ENCODE assay signal across 15 cellular contexts in genomic region chr7:8143151-8143874, GRCh38.
DNase-seq lines count a peak whose midpoint lies in the region; ATAC-seq, FAIRE-seq and TF ChIP-seq lines count a peak whose summit lies in the region.
"Had no signal": no experiment of that assay in that cellular context is flagged by ENCODE, and none has a peak within 500 bp of the region (broad histone marks: within the 10 kb centered on the region; RNA-seq: fewer than 3 reads in every experiment).

No MANE protein-coding gene starts in this region.

- no peaks in the 10 kb centered on the region for H3K9me2 ChIP-seq in OCI-LY7 (ENCODE audit: insufficient read depth, low read length)

- FAIRE-seq in GM12878 (lab: Jason Lieb, UNC): peak; percentile 81
- FAIRE-seq in urothelium cell line (lab: Jason Lieb, UNC): peak; percentile 23
- FAIRE-seq: H54 had no signal

- ATAC-seq in HG03095 (IDR thresholded peaks at IDR 0.05; ENCODE audit: unreplicated experiment) (peak; percentile 61), GM12878 (peak; percentile 86)
- ATAC-seq: SK-N-SH treated with all-trans-retinoic acid at 6 μM for 48 hours had no signal

- SMC1A ChIA-PET in GM12878 (lab: Charles Lee; ENCODE audit: uncharacterized antibody, unreplicated experiment): interaction anchor here (0.9 to 2.5 kb wide), 17 partner anchors 9 to 403 kb away, joined by 3 to 17 read pairs (median 4); no protein-coding TSS in a partner anchor

- WGBS in GM12878 (ENCODE audit: insufficient coverage, insufficient replicate concordance, low lambda C conversion rate, missing lambda C conversion rate): 56% methylated on average over 6 of the region's 6 CpGs

- peak overlapping the region; percentile 55 for H3K27ac ChIP-seq in GM12878 (ENCODE audit: control insufficient read depth, insufficient read depth)
- no peak overlapping the region for H3K27ac ChIP-seq in OCI-LY7 (ENCODE audit: low read depth, low read length, poor library complexity, severe bottlenecking)
- H3K27ac ChIP-seq: sigmoid colon, tibial nerve had no signal

- BruUV-seq in GM12878 (replicated peaks; lab: Mats Ljungman, UMichigan) (no TSS peak), OCI-LY7 (replicated peaks; lab: Mats Ljungman, UMichigan) (no TSS peak)

- H3K4me3 ChIP-seq in GM12878 (no peak overlapping the region), OCI-LY7 (ENCODE audit: low read depth, low read length, poor library complexity, severe bottlenecking) (no peak overlapping the region)
- H3K4me3 ChIP-seq: sigmoid colon, tibial nerve had no signal

- intact Hi-C loops in GM12878 (cut with micrococcal nuclease; ENCODE audit: unreplicated experiment) (no loop called here), OCI-LY7 (cut with micrococcal nuclease; ENCODE audit: unreplicated experiment) (no loop called here)

- H3K79me2 ChIP-seq in GM12878 (ENCODE audit: control insufficient read depth, insufficient read depth, low read length) (no peaks in the 10 kb centered on the region), OCI-LY7 (ENCODE audit: insufficient read depth, low read depth, low read length) (no peaks in the 10 kb centered on the region)

- TF ChIP-seq CTCF in GM12878 (IDR thresholded peaks at IDR 0.05 in 2 of 3, conservative IDR thresholded peaks at IDR 0.05 in 1 of 3; ENCODE audit: control insufficient read depth in 2 of 3, extremely low read depth in 1 of 3, insufficient read depth in 1 of 3, low read depth in 3 of 3, low read length in 3 of 3) (no peak), OCI-LY7 (conservative IDR thresholded peaks at IDR 0.05; ENCODE audit: low read length) (no peak)

- H2AFZ ChIP-seq in GM12878 (ENCODE audit: control insufficient read depth, low read depth, low read length): peak overlapping the region; percentile 21
- no peak overlapping the region for H2AFZ ChIP-seq in OCI-LY7 (ENCODE audit: low read length)

- peak overlapping the region; percentile 3 for H3K9ac ChIP-seq in GM12878 (ENCODE audit: control insufficient read depth, insufficient read depth, low read length)

- H3K9me3 ChIP-seq in GM12878 (replicated peaks; ENCODE audit: control insufficient read depth, insufficient read depth, low read length) (no peaks in the 10 kb centered on the region), OCI-LY7 (ENCODE audit: low read length) (no peaks in the 10 kb centered on the region)
- H3K9me3 ChIP-seq: sigmoid colon, tibial nerve had no signal

- RAD21 ChIA-PET in GM12878 (lab: Charles Lee; ENCODE audit: unreplicated experiment): interaction anchor here (0.8 to 2.6 kb wide), 8 partner anchors 8 to 462 kb away, joined by 3 to 17 read pairs (median 6); no protein-coding TSS in a partner anchor

- no peaks in the 10 kb centered on the region for H3K36me3 ChIP-seq in GM12878 (ENCODE audit: control insufficient read depth in 2 of 2, insufficient read depth in 2 of 2, low read length in 1 of 2)
- no peaks in the 10 kb centered on the region for H3K36me3 ChIP-seq in OCI-LY7 (ENCODE audit: insufficient read depth, low read length)
- H3K36me3 ChIP-seq: sigmoid colon, tibial nerve had no signal

- no peaks in the 10 kb centered on the region for H4K20me1 ChIP-seq in GM12878 (ENCODE audit: control insufficient read depth, insufficient read depth)
- no peaks in the 10 kb centered on the region for H4K20me1 ChIP-seq in OCI-LY7 (ENCODE audit: insufficient read depth, low read length)

- 0 out of 2 replicates have a peak, but pooled peaks have one; percentile 3 for TF ChIP-seq RAD21 in GM12878 (IDR thresholded peaks at IDR 0.05; ENCODE audit: insufficient read depth, low read depth, low read length)

- peak; percentile 39 for DNase-seq in stimulated activated CD4-positive, alpha-beta T cell treated with anti-CD3 and anti-CD28 coated beads, Interleukin-15, amount 100 ng/mL, for 24 hours
- no peak for DNase-seq in stimulated activated CD4-positive, alpha-beta T cell treated with anti-CD3 and anti-CD28 coated beads, Interleukin-12 subunit alpha, Interleukin-12 subunit beta, amount 100 ng/mL, for 4 hours
- DNase-seq in GM12878 (ENCODE audit: low read depth, low spot score) (no peak), urothelium cell line (ENCODE audit: low spot score) (no peak), SK-N-DZ (ENCODE audit: low spot score) (no peak), activated gamma-delta T cell treated with Interleukin-2 at 50 U/mL for 16 hours (no peak), OCI-LY7 (ENCODE audit: low spot score) (no peak)
- DNase-seq: activated CD4-positive, alpha-beta T cell treated with anti-CD3 and anti-CD28 coated beads for 48 hours; DMS79 treated with DMSO at 0.1 percent for 48 hours; NCI-H1105; sigmoid colon had no signal

- in situ Hi-C loops in GM12878 (cut with MboI): loop anchor here (25.0 kb wide), 1 partner anchor 1881 kb away; the partner anchor contains the start of gene CYTH3

- POLR2A ChIA-PET in GM12878 (lab: Charles Lee) (interaction anchor here (0.7 to 1.7 kb wide), 7 partner anchors 9 to 35 kb away, joined by 3 to 9 read pairs (median 4); no protein-coding TSS in a partner anchor), OCI-LY7 (lab: Charles Lee) (interaction anchor here (0.6 to 0.9 kb wide), 3 partner anchors 25 to 65 kb away, joined by 3 read pairs; no protein-coding TSS in a partner anchor)

- CTCF ChIA-PET in GM12878 (lab: Yijun Ruan, JAX) (interaction anchor here (0.6 to 2.1 kb wide), 6 partner anchors 10 to 1793 kb away, joined by 3 to 9 read pairs (median 4); no protein-coding TSS in a partner anchor), OCI-LY7 (lab: Charles Lee; ENCODE audit: unreplicated experiment) (no interaction called here)

- H3K4me1 ChIP-seq in GM12878 (ENCODE audit: control insufficient read depth, insufficient read depth, low read length) (peaks cover 12% of the 10 kb centered on the region), OCI-LY7 (ENCODE audit: insufficient read depth, low read length, poor library complexity, severe bottlenecking) (no peaks in the 10 kb centered on the region)
- H3K4me1 ChIP-seq: sigmoid colon, tibial nerve had no signal

- H3K4me2 ChIP-seq in GM12878 (ENCODE audit: control insufficient read depth, insufficient read depth) (no peak overlapping the region), OCI-LY7 (ENCODE audit: low read length) (no peak overlapping the region)

- TF ChIP-seq EP300 in GM12878 (IDR thresholded peaks at IDR 0.05; ENCODE audit: borderline replicate concordance in 1 of 2, control insufficient read depth in 1 of 2, low read depth in 2 of 2, low read length in 2 of 2): no peak

- no peak for TF ChIP-seq POLR2A in GM12878 (IDR thresholded peaks at IDR 0.05; ENCODE audit: low read depth, low read length)

- H3K27me3 ChIP-seq in GM12878 (replicated peaks in 1 of 2; ENCODE audit: control insufficient read depth in 2 of 2, insufficient read depth in 2 of 2, low read length in 1 of 2): no peaks in the 10 kb centered on the region
- H3K27me3 ChIP-seq: sigmoid colon, tibial nerve had no signal

TF ChIP-seq in GM12878, 131 proteins besides CTCF, POLR2A, EP300 and RAD21 (continues in another document):
- TF ChIP-seq, protein P1, sequence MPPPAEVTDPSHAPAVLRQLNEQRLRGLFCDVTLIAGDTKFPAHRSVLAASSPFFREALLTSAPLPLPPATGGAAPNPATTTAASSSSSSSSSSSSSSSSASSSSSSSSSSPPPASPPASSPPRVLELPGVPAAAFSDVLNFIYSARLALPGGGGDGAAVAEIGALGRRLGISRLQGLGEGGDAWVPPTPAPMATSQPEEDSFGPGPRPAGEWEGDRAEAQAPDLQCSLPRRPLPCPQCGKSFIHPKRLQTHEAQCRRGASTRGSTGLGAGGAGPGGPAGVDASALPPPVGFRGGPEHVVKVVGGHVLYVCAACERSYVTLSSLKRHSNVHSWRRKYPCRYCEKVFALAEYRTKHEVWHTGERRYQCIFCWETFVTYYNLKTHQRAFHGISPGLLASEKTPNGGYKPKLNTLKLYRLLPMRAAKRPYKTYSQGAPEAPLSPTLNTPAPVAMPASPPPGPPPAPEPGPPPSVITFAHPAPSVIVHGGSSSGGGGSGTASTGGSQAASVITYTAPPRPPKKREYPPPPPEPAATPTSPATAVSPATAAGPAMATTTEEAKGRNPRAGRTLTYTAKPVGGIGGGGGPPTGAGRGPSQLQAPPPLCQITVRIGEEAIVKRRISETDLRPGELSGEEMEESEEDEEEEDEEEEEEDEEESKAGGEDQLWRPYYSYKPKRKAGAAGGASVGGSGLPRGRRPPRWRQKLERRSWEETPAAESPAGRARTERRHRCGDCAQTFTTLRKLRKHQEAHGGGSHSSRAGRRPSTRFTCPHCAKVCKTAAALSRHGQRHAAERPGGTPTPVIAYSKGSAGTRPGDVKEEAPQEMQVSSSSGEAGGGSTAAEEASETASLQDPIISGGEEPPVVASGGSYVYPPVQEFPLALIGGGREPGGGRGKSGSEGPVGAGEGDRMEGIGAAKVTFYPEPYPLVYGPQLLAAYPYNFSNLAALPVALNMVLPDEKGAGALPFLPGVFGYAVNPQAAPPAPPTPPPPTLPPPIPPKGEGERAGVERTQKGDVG (CRISPR knock-in tag; IDR thresholded peaks at IDR 0.05): no peak
- TF ChIP-seq IKZF2 (IDR thresholded peaks at IDR 0.05) (peak in 1 of 2 experiments; percentile 77; a peak in 2 of 4 replicates), HDGF (IDR thresholded peaks at IDR 0.05) (peak; percentile 87; the same call in 1 of the 2 replicates), BCL3 (IDR thresholded peaks at IDR 0.05; ENCODE audit: borderline replicate concordance, insufficient read depth, low read depth, low read length, poor library complexity, severe bottlenecking) (peak; percentile 84), HDAC2 (IDR thresholded peaks at IDR 0.05) (no peak), IKZF1 (conservative IDR thresholded peaks at IDR 0.05) (peak; percentile 59), BHLHE40 (IDR thresholded peaks at IDR 0.05; ENCODE audit: borderline replicate concordance in 1 of 2, low read depth in 2 of 2, low read length in 1 of 2) (peak in 1 of 2 experiments; percentile 16; a peak in 1 of 4 replicates)
